Comparison of ENCODE assay signal across 1 cellular context in genomic region chr3:138300657-138301056, GRCh38.
TF ChIP-seq lines count a peak whose summit lies in the region.

No MANE protein-coding gene starts in this region.

TF ChIP-seq in HCT116, 20 proteins besides CTCF, POLR2A, EP300 and RAD21:
- TF ChIP-seq YY1 (IDR thresholded peaks at IDR 0.05; ENCODE audit: extremely low read depth, insufficient replicate concordance, low read depth, low read length) = no peak
- TF ChIP-seq SRF (IDR thresholded peaks at IDR 0.05; ENCODE audit: low read depth) = no peak
- TF ChIP-seq EZH2 (IDR thresholded peaks at IDR 0.05) = no peak
- TF ChIP-seq ELF1 (IDR thresholded peaks at IDR 0.05; ENCODE audit: borderline replicate concordance, low read depth) = no peak
- TF ChIP-seq ZNF274 (IDR thresholded peaks at IDR 0.05; ENCODE audit: low read depth, low read length) = no peak
- TF ChIP-seq ATF3 (IDR thresholded peaks at IDR 0.05) = no peak
- no peak for TF ChIP-seq EZH2phosphoT487 (IDR thresholded peaks at IDR 0.05; ENCODE audit: borderline replicate concordance)
- no peak for TF ChIP-seq ZBTB33 (IDR thresholded peaks at IDR 0.05; ENCODE audit: extremely low read depth, insufficient replicate concordance, low read length)
- no peak for TF ChIP-seq SP1 (IDR thresholded peaks at IDR 0.05; ENCODE audit: low read depth)
- TF ChIP-seq ZFX (IDR thresholded peaks at IDR 0.05) = no peak
- TF ChIP-seq SIN3A (IDR thresholded peaks at IDR 0.05; ENCODE audit: low read depth) = no peak
- no peak for TF ChIP-seq TCF7L2 (IDR thresholded peaks at IDR 0.05; ENCODE audit: borderline replicate concordance, extremely low read depth, insufficient read depth, insufficient read length)
- no peak for TF ChIP-seq EGR1 (IDR thresholded peaks at IDR 0.05; ENCODE audit: low read depth)
- TF ChIP-seq CEBPB (IDR thresholded peaks at IDR 0.05; ENCODE audit: low read depth) = no peak
